5 cellular contexts compared by ENCODE assay signal in genomic region chr9:26780307-26780706, GRCh38.
DNase-seq lines count a peak whose midpoint lies in the region; ATAC-seq, FAIRE-seq and TF ChIP-seq lines count a peak whose summit lies in the region.
"Not testable (repeated sequence)": the region's sequence is repeated elsewhere in the genome, so short reads cannot be mapped to it uniquely, and the experiment has no call there.

No MANE protein-coding gene starts in this region.

- H3K9me1 ChIP-seq in K562 (ENCODE audit: control insufficient read depth, insufficient read depth, low read length), result not testable (repeated sequence)

- H2BK20ac ChIP-seq in H1 (ENCODE audit: low read length), result not testable (repeated sequence)

- WGBS in K562 (ENCODE audit: insufficient coverage, low coverage, missing lambda C conversion rate), result 64% methylated on average over 2 of the region's 3 CpGs
- 95% methylated on average over 3 of the region's 3 CpGs; no CpG with 5 or more reads in 1 of the 2 experiments for WGBS in H1 (ENCODE audit: extremely low coverage in 1 of 2, insufficient coverage in 1 of 2, insufficient read length in 1 of 2, insufficient replicate concordance in 2 of 2, low coverage in 1 of 2, low lambda C conversion rate in 2 of 2, missing lambda C conversion rate in 1 of 2), 2 experiments

- intact Hi-C loops in K562 (cut with micrococcal nuclease), result not testable (repeated sequence)

- H3K23ac ChIP-seq in H1 (ENCODE audit: insufficient read length), result not testable (repeated sequence)

- not testable (repeated sequence) for H2BK15ac ChIP-seq in H1 (ENCODE audit: low read length)

- not testable (repeated sequence) for TF ChIP-seq CTCF in HEK293 (tag by site-specific recombination; IDR thresholded peaks at IDR 0.05); VCaP (conservative IDR thresholded peaks at IDR 0.05); K562 (IDR thresholded peaks at IDR 0.05 in 2 of 3, conservative IDR thresholded peaks at IDR 0.05 in 1 of 3; ENCODE audit: insufficient read depth in 2 of 3, low read depth in 1 of 3, low read length in 3 of 3); H1 (IDR thresholded peaks at IDR 0.05; ENCODE audit: control extremely low read depth in 1 of 3, insufficient read depth in 1 of 3, low read depth in 1 of 3, low read length in 3 of 3)

- BruUV-seq in K562 (replicated peaks; lab: Mats Ljungman, UMichigan), result not testable (repeated sequence)

- H4K91ac ChIP-seq in H1 (replicated peaks; ENCODE audit: insufficient read length, low read length), result not testable (repeated sequence)

- not testable (repeated sequence) for H3K4me3 ChIP-seq in HEK293 (ENCODE audit: low read depth, low read length); K562; H1 (ENCODE audit: extremely low read depth in 1 of 4, insufficient read depth in 2 of 4, low read depth in 3 of 4, low read length in 4 of 4)

- H3K27me3 ChIP-seq in K562 (ENCODE audit: control insufficient read depth in 2 of 2, insufficient read depth in 2 of 2, low read length in 2 of 2); H1 (replicated peaks in 1 of 4; ENCODE audit: control insufficient read depth in 3 of 4, extremely low read depth in 1 of 4, insufficient read depth in 3 of 4, low read length in 3 of 4): not testable (repeated sequence)

- not testable (repeated sequence) for H2BK5ac ChIP-seq in H1 (ENCODE audit: low read depth, low read length)

- H4K8ac ChIP-seq in H1 (ENCODE audit: extremely low read depth, insufficient read depth, low read length), result not testable (repeated sequence)

- CTCF ChIA-PET in HEK293 (lab: Yijun Ruan, JAX); K562 (lab: Yijun Ruan, JAX; ENCODE audit: low intra/inter-chr PET ratio); H1 (lab: Charles Lee; ENCODE audit: partially characterized antibody): not testable (repeated sequence)

- TF ChIP-seq EP300 in K562 (IDR thresholded peaks at IDR 0.05; ENCODE audit: low read length); H1 (IDR thresholded peaks at IDR 0.05; ENCODE audit: borderline replicate concordance in 1 of 2, low read depth in 2 of 2, low read length in 2 of 2): not testable (repeated sequence)

- not testable (repeated sequence) for H3K79me2 ChIP-seq in K562 (ENCODE audit: control insufficient read depth, insufficient read depth, low read length); H1 (ENCODE audit: control insufficient read depth in 1 of 2, insufficient read depth in 2 of 2, low read length in 2 of 2)

- H3K4me2 ChIP-seq in K562 (ENCODE audit: insufficient read depth, low read length); H1 (ENCODE audit: insufficient read depth in 1 of 2, low read depth in 2 of 2, low read length in 2 of 2): not testable (repeated sequence)

- TF ChIP-seq RAD21 in K562 (CRISPR knock-in tag; conservative IDR thresholded peaks at IDR 0.05 in 1 of 2, IDR thresholded peaks at IDR 0.05 in 1 of 2); H1 (IDR thresholded peaks at IDR 0.05 in 1 of 2, conservative IDR thresholded peaks at IDR 0.05 in 1 of 2; ENCODE audit: low read depth in 2 of 2, low read length in 2 of 2): not testable (repeated sequence)

- POLR2A ChIA-PET in HEK293 (lab: Yijun Ruan, JAX); K562 (lab: Yijun Ruan, JAX); H1 (lab: Charles Lee; ENCODE audit: partially characterized antibody): not testable (repeated sequence)

- not testable (repeated sequence) for H3K4me1 ChIP-seq in HEK293 (ENCODE audit: control insufficient read depth, insufficient read depth, low read length); K562 (replicated peaks in 1 of 2; ENCODE audit: control insufficient read depth in 2 of 2, insufficient read depth in 2 of 2, low read length in 2 of 2); H1 (replicated peaks in 1 of 4; ENCODE audit: control insufficient read depth in 3 of 4, insufficient read depth in 4 of 4, low read length in 3 of 4)

- not testable (repeated sequence) for H2BK120ac ChIP-seq in H1 (replicated peaks; ENCODE audit: low read depth, low read length)

- not testable (repeated sequence) for H3K23me2 ChIP-seq in H1 (ENCODE audit: low read depth, low read length)

- H3K79me1 ChIP-seq in H1 (ENCODE audit: low read depth, low read length), result not testable (repeated sequence)

- not testable (repeated sequence) for H3K4ac ChIP-seq in H1 (replicated peaks; ENCODE audit: insufficient read length, low read depth, low read length)

- H2AK5ac ChIP-seq in H1 (ENCODE audit: low read depth, low read length), result not testable (repeated sequence)

- not testable (repeated sequence) for H3K27ac ChIP-seq in HEK293 (ENCODE audit: extremely low read depth, low read depth, low read length); K562 (ENCODE audit: extremely low read depth, low read depth, low read length); H1 (ENCODE audit: low read depth, low read length)
- peak overlapping the region; percentile 82; the same call in 1 of the 2 replicates for H3K27ac ChIP-seq in VCaP

- not testable (repeated sequence) for H3K56ac ChIP-seq in H1 (replicated peaks; ENCODE audit: insufficient read length, low read depth, low read length)

- not testable (repeated sequence) for H3K36me3 ChIP-seq in HEK293 (ENCODE audit: control insufficient read depth in 2 of 2, insufficient read depth in 1 of 2, low read length in 2 of 2); K562 (ENCODE audit: control insufficient read depth, insufficient read depth, low read length); H1 (ENCODE audit: control insufficient read depth in 2 of 4, insufficient read depth in 4 of 4, low read length in 3 of 4)

- H4K20me1 ChIP-seq in K562 (replicated peaks; ENCODE audit: control insufficient read depth, insufficient read depth, low read length); H1 (replicated peaks in 1 of 2; ENCODE audit: control insufficient read depth in 1 of 2, insufficient read depth in 2 of 2, low read length in 2 of 2): not testable (repeated sequence)

- FAIRE-seq in K562 (lab: Jason Lieb, UNC); H1 (lab: Jason Lieb, UNC): not testable (repeated sequence)
- peak; percentile 44 for FAIRE-seq in urothelium cell line (lab: Jason Lieb, UNC)

- H2BK12ac ChIP-seq in H1 (ENCODE audit: low read depth, low read length), result not testable (repeated sequence)

- ATAC-seq in K562, result not testable (repeated sequence)

- not testable (repeated sequence) for H3K14ac ChIP-seq in H1 (ENCODE audit: insufficient read length)

- H3K9ac ChIP-seq in K562 (ENCODE audit: insufficient read depth in 1 of 2, low read depth in 2 of 2, low read length in 2 of 2); H1 (replicated peaks in 1 of 4; ENCODE audit: extremely low read depth in 1 of 4, low read depth in 3 of 4, low read length in 3 of 4): not testable (repeated sequence)

- not testable (repeated sequence) for H2AFZ ChIP-seq in K562 (ENCODE audit: low read depth, low read length); H1 (ENCODE audit: low read length)

- not testable (repeated sequence) for H4K5ac ChIP-seq in H1 (ENCODE audit: insufficient read length, low read depth, low read length)

- TF ChIP-seq POLR2A in K562 (conservative IDR thresholded peaks at IDR 0.05); H1 (IDR thresholded peaks at IDR 0.05; ENCODE audit: control extremely low read depth in 1 of 2, low read depth in 2 of 2, low read length in 2 of 2): not testable (repeated sequence)

- in situ Hi-C loops in K562 (cut with MboI), result not testable (repeated sequence)

- H3K18ac ChIP-seq in H1 (ENCODE audit: extremely low read depth, low read length), result not testable (repeated sequence)

- DNase-seq in K562 (ENCODE audit: extremely low read depth in 1 of 4, low spot score in 3 of 4); H1 (ENCODE audit: low read depth in 1 of 2, low spot score in 2 of 2); urothelium cell line (ENCODE audit: low spot score): not testable (repeated sequence)

- H3K9me3 ChIP-seq in HEK293 (ENCODE audit: control insufficient read depth, insufficient read depth, low read depth, low read length); K562 (replicated peaks; ENCODE audit: control insufficient read depth, insufficient read depth, low read depth, low read length); H1 (ENCODE audit: insufficient read depth in 2 of 2, low read depth in 1 of 2, low read length in 1 of 2): not testable (repeated sequence)

TF ChIP-seq in HEK293, 187 proteins besides CTCF, POLR2A, EP300 and RAD21:
- peak; percentile 70 for TF ChIP-seq ZNF146 (tag by site-specific recombination; IDR thresholded peaks at IDR 0.05)
TF ChIP-seq in HEK293: peak in this region for 1; not testable (repeated sequence) for 186.

TF ChIP-seq in K562, 482 proteins besides CTCF, POLR2A, EP300 and RAD21:
- peak; percentile 75 for TF ChIP-seq ZNF146 (CRISPR knock-in tag; IDR thresholded peaks at IDR 0.05; ENCODE audit: unreplicated experiment)

TF ChIP-seq in H1, 55 proteins besides CTCF, POLR2A, EP300 and RAD21:
- peak; percentile 52; the same call in 1 of the 2 replicates for TF ChIP-seq KDM1A (IDR thresholded peaks at IDR 0.05; ENCODE audit: borderline replicate concordance, low read length)
